12 cellular contexts compared by ENCODE assay signal in genomic region chr1:220928320-220928719, GRCh38.
"Had no signal": no experiment of that assay in that cellular context is flagged by ENCODE, and none has a peak within 500 bp of the region (broad histone marks: within the 10 kb centered on the region; RNA-seq: fewer than 3 reads in every experiment).

No MANE protein-coding gene starts in this region.

- DNase-seq: dermis blood vessel endothelial cell; esophagus squamous epithelium; glutamatergic neuron; islet precursor cell; mammary epithelial cell; mucosa of descending colon; natural killer cell; small intestine; stimulated activated CD4-positive, alpha-beta T cell treated with anti-CD3 and anti-CD28 coated beads, Interleukin-12 subunit alpha, Interleukin-12 subunit beta, amount 100 ng/mL, for 4 hours; tibial artery had no signal

- H3K4me1 ChIP-seq: esophagus squamous epithelium, gastroesophageal sphincter, right atrium auricular region, tibial artery had no signal

- H3K9me3 ChIP-seq: esophagus squamous epithelium, gastroesophageal sphincter, mucosa of descending colon, right atrium auricular region, tibial artery had no signal

- H3K27me3 ChIP-seq: gastroesophageal sphincter, right atrium auricular region, tibial artery had no signal

- H3K27ac ChIP-seq: esophagus squamous epithelium, gastroesophageal sphincter, right atrium auricular region, tibial artery had no signal

- H3K4me3 ChIP-seq: esophagus squamous epithelium, gastroesophageal sphincter, mucosa of descending colon, right atrium auricular region, tibial artery had no signal

- H3K36me3 ChIP-seq: esophagus squamous epithelium, gastroesophageal sphincter, right atrium auricular region, tibial artery had no signal
